In the genomic region with DNA sequence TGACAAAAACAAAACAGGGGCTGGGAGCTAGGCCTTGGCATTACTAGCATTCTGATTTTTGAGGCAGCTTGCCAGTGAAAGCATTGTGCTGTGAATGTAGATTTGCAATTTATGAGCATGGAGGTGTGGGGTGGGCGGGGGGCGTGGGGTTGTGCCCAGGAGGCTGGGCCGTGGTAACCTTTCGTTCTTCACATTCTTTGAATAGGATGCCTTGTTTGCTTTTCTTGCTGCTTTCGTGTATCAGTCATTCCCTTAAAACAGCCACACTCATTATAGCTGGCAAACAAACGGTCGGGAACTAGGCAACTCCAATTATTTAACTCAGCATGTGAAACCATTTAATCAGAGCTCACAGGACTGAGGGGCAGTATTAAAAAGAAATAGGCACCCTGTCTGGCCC, we compare ENCODE assay signal across 11 cellular contexts.
DNase-seq lines count a peak whose midpoint lies in the region; ATAC-seq and TF ChIP-seq lines count a peak whose summit lies in the region.
"Had no signal": no experiment of that assay in that cellular context is flagged by ENCODE, and none has a peak within 500 bp of the region (broad histone marks: within the 10 kb centered on the region; RNA-seq: fewer than 3 reads in every experiment).

No MANE protein-coding gene starts in this region.

- TF ChIP-seq CTCF in fibroblast of mammary gland (conservative IDR thresholded peaks at IDR 0.05; ENCODE audit: control insufficient read depth, insufficient read depth, low read depth, low read length) (no peak), heart right ventricle (IDR thresholded peaks at IDR 0.05) (no peak)

- WGBS in heart right ventricle, 2 donors: 88 to 93% methylated on average over 7 of the region's 7 CpGs

- no peaks in the 10 kb centered on the region for H3K9me3 ChIP-seq in heart right ventricle

- no peak overlapping the region for H3K27ac ChIP-seq in heart right ventricle

- H3K4me3 ChIP-seq in fibroblast of mammary gland (ENCODE audit: control insufficient read depth, low read depth, low read length): no peak overlapping the region
- no peak overlapping the region for H3K4me3 ChIP-seq in heart right ventricle

- H3K27me3 ChIP-seq in heart right ventricle: peaks cover 0 to 5% (median 0%) of the 10 kb centered on the region in 7 donors

- no peak for ATAC-seq in heart right ventricle

- no peaks in the 10 kb centered on the region for H3K36me3 ChIP-seq in heart right ventricle

- peaks cover 0 to 18% (median 0%) of the 10 kb centered on the region in 9 donors for H3K4me1 ChIP-seq in heart right ventricle

- peak; percentile 14 for DNase-seq in H4 (ENCODE audit: low spot score)
- peak; percentile 89 for DNase-seq in NCI-H748 treated with DMSO at 0.1 percent for 48 hours (lab: John Stamatoyannopoulos, UW)
- peak; percentile 5 for DNase-seq in fibroblast of mammary gland (ENCODE audit: low read depth)
- peak; percentile 31 for DNase-seq in stromal cell of bone marrow (ENCODE audit: low read depth)
- no peak for DNase-seq in heart right ventricle
- DNase-seq in MV-4-11 (lab: John Stamatoyannopoulos, UW): no peak
- DNase-seq in epidermal melanocyte (ENCODE audit: insufficient read length, low spot score): no peak
- DNase-seq: activated CD4-positive, CD25-positive, alpha-beta regulatory T cell; islet precursor cell; NCI-H510A; posterior cingulate gyrus had no signal

- intact Hi-C loops in heart right ventricle (cut with DNase I): no loop called here

Comparison
In these comparisons a context has a peak if more than half of its experiments do, and no peak if none do; other contexts are left out.
1. DNase-seq: peak in H4 (single experiment), NCI-H748 treated with DMSO at 0.1 percent for 48 hours (single experiment), fibroblast of mammary gland (single experiment) and stromal cell of bone marrow (single experiment); none in heart right ventricle (0 of 2), MV-4-11 (single experiment) and epidermal melanocyte (single experiment).